ENCODE assay signal across 19 cellular contexts in the genomic region with DNA sequence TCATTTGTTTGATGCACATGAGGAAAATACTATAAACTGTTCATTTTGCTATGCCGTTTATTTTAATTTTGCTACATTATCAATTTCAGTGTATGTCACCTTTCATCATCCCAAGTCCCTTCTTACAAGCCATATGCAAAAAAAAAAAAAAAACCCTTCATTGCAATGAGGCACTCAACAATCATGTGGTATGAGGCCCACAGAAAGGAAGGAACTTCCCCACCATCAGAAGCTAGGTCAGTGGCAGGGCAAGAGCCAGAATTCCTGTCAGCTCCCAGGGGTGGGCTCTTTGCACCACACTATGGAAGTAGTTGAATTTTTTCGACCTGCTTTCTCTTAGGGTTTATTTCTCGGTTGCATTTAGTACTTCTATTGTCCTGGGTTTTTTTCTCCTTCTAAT.
DNase-seq lines count a peak whose midpoint lies in the region; ATAC-seq and TF ChIP-seq lines count a peak whose summit lies in the region.
"Had no signal": no experiment of that assay in that cellular context is flagged by ENCODE, and none has a peak within 500 bp of the region (broad histone marks: within the 10 kb centered on the region; RNA-seq: fewer than 3 reads in every experiment).

No MANE protein-coding gene starts in this region.

- peaks cover 0 to 1% of the 10 kb centered on the region in 2 experiments; a peak in 2 of 4 replicates for H3K4me1 ChIP-seq in SK-N-SH (ENCODE audit: control insufficient read depth in 1 of 2, insufficient read depth in 2 of 2, low read depth in 1 of 2, low read length in 1 of 2)
- peaks cover 2% of the 10 kb centered on the region for H3K4me1 ChIP-seq in ovary (ENCODE audit: insufficient read depth)

- H3K9ac ChIP-seq in SK-N-SH: no peak overlapping the region

- intact Hi-C loops in ovary (cut with DNase I): no loop called here

- no peak overlapping the region for H2AFZ ChIP-seq in SK-N-SH (ENCODE audit: low read depth)

- peak; percentile 47; the same call in 2 of the 3 replicates for ATAC-seq in SK-N-SH treated with all-trans-retinoic acid at 6 μM for 48 hours

- 87% methylated on average over 3 of the region's 3 CpGs for WGBS in SK-N-SH (ENCODE audit: low lambda C conversion rate)
- 67 to 71% (median 69%) methylated on average over 3 of the region's 3 CpGs for WGBS in ovary, 3 donors

- TF ChIP-seq EP300 in SK-N-SH (IDR thresholded peaks at IDR 0.05; ENCODE audit: borderline replicate concordance in 1 of 2, low read depth in 1 of 2, low read length in 1 of 2) (no peak), ovary (IDR thresholded peaks at IDR 0.05) (no peak)

- H3K9me2 ChIP-seq in SK-N-SH: no peaks in the 10 kb centered on the region

- H3K27me3 ChIP-seq in SK-N-SH (ENCODE audit: insufficient read depth) (no peaks in the 10 kb centered on the region), ovary (no peaks in the 10 kb centered on the region)
- H3K27me3 ChIP-seq: SJCRH30 had no signal

- POLR2A ChIA-PET in SK-N-SH (lab: Yijun Ruan, JAX): no interaction called here

- DNase-seq in SK-N-SH (no peak), dermis blood vessel endothelial cell (peak; percentile 89), non-pigmented ciliary epithelial cell (ENCODE audit: low read depth) (peak; percentile 34), ovary (no peak), NCI-H1417 (lab: John Stamatoyannopoulos, UW) (no peak), NCI-H748 treated with DMSO at 0.1 percent for 48 hours (lab: John Stamatoyannopoulos, UW) (no peak)
- no peak for DNase-seq in stimulated activated CD4-positive, alpha-beta T cell treated with anti-CD3 and anti-CD28 coated beads, Interleukin-1b, Interleukin-23, amount 100 ng/mL, for 48 hours
- DNase-seq: Calu3; CD4-positive, CD25-positive, alpha-beta regulatory T cell; HCEC 1CT; NCI-H146; NCI-H2081 treated with DMSO at 0.1 percent for 48 hours; NCI-H2227 treated with DMSO at 0.1 percent for 48 hours; NCI-H524 treated with DMSO at 0.1 percent for 48 hours; OCI-M1; SJCRH30 had no signal

- no peak overlapping the region for H3K4me2 ChIP-seq in SK-N-SH

- CTCF ChIA-PET in SK-N-SH (lab: Yijun Ruan, JAX): interaction anchor here (0.6 to 0.7 kb wide), 2 partner anchors 11 to 383 kb away, joined by 3 to 4 read pairs; no protein-coding TSS in a partner anchor

- H3F3A ChIP-seq in SK-N-SH (replicated peaks; ENCODE audit: insufficient read depth): no peaks in the 10 kb centered on the region

- TF ChIP-seq CTCF in SK-N-SH (IDR thresholded peaks at IDR 0.05) (no peak), ovary (IDR thresholded peaks at IDR 0.05) (no peak)

- no peak overlapping the region for H3K4me3 ChIP-seq in SK-N-SH (ENCODE audit: low read depth in 2 of 2, low read length in 1 of 2)
- no peak overlapping the region for H3K4me3 ChIP-seq in ovary

- no peak for TF ChIP-seq RAD21 in SK-N-SH (IDR thresholded peaks at IDR 0.05; ENCODE audit: low read length)

- H3K36me3 ChIP-seq in SK-N-SH (replicated peaks in 1 of 2; ENCODE audit: control insufficient read depth in 1 of 2, insufficient read depth in 2 of 2, low read length in 1 of 2): no peaks in the 10 kb centered on the region
- H3K36me3 ChIP-seq in ovary: no peaks in the 10 kb centered on the region
- H3K36me3 ChIP-seq: SJCRH30 had no signal

- H3K27ac ChIP-seq in SK-N-SH (ENCODE audit: low read depth in 2 of 2, low read length in 1 of 2): no peak overlapping the region
- no peak overlapping the region for H3K27ac ChIP-seq in ovary
- H3K27ac ChIP-seq: 22Rv1, RWPE1 had no signal

- H3K9me3 ChIP-seq in SK-N-SH (no peaks in the 10 kb centered on the region), ovary (no peaks in the 10 kb centered on the region)
- H3K9me3 ChIP-seq: SJCRH30 had no signal

- no peak for TF ChIP-seq POLR2A in ovary (IDR thresholded peaks at IDR 0.05)

- no peaks in the 10 kb centered on the region for H4K20me1 ChIP-seq in SK-N-SH (ENCODE audit: insufficient read depth)

- H3K79me2 ChIP-seq in SK-N-SH (ENCODE audit: insufficient read depth): no peaks in the 10 kb centered on the region

TF ChIP-seq in SK-N-SH treated with all-trans-retinoic acid at 6 μM for 48 hours, 23 proteins besides CTCF, POLR2A, EP300 and RAD21 (continues in another document):
- TF ChIP-seq, protein P1, sequence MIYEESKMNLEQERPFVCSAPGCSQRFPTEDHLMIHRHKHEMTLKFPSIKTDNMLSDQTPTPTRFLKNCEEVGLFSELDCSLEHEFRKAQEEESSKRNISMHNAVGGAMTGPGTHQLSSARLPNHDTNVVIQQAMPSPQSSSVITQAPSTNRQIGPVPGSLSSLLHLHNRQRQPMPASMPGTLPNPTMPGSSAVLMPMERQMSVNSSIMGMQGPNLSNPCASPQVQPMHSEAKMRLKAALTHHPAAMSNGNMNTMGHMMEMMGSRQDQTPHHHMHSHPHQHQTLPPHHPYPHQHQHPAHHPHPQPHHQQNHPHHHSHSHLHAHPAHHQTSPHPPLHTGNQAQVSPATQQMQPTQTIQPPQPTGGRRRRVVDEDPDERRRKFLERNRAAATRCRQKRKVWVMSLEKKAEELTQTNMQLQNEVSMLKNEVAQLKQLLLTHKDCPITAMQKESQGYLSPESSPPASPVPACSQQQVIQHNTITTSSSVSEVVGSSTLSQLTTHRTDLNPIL (CRISPR knock-in tag; IDR thresholded peaks at IDR 0.05; ENCODE audit: low read depth): no peak
- TF ChIP-seq ZFP30 (CRISPR knock-in tag; IDR thresholded peaks at IDR 0.05) (no peak), ZNF70 (CRISPR knock-in tag; IDR thresholded peaks at IDR 0.05) (no peak), PPARA (CRISPR knock-in tag; IDR thresholded peaks at IDR 0.05; ENCODE audit: borderline replicate concordance) (no peak), CSDC2 (CRISPR knock-in tag; IDR thresholded peaks at IDR 0.05) (no peak), ZNF8 (CRISPR knock-in tag; IDR thresholded peaks at IDR 0.05) (no peak), GLIS3 (CRISPR knock-in tag; IDR thresholded peaks at IDR 0.05) (no peak), SNAI2 (CRISPR knock-in tag; IDR thresholded peaks at IDR 0.05) (no peak)
- TF ChIP-seq, protein P2, sequence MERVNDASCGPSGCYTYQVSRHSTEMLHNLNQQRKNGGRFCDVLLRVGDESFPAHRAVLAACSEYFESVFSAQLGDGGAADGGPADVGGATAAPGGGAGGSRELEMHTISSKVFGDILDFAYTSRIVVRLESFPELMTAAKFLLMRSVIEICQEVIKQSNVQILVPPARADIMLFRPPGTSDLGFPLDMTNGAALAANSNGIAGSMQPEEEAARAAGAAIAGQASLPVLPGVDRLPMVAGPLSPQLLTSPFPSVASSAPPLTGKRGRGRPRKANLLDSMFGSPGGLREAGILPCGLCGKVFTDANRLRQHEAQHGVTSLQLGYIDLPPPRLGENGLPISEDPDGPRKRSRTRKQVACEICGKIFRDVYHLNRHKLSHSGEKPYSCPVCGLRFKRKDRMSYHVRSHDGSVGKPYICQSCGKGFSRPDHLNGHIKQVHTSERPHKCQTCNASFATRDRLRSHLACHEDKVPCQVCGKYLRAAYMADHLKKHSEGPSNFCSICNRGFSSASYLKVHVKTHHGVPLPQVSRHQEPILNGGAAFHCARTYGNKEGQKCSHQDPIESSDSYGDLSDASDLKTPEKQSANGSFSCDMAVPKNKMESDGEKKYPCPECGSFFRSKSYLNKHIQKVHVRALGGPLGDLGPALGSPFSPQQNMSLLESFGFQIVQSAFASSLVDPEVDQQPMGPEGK (CRISPR knock-in tag; IDR thresholded peaks at IDR 0.05; ENCODE audit: borderline replicate concordance): no peak

TF ChIP-seq in SK-N-SH, 30 proteins besides CTCF, POLR2A, EP300 and RAD21:
- TF ChIP-seq NRF1 (IDR thresholded peaks at IDR 0.05; ENCODE audit: low read depth, low read length) (no peak), RFX5 (IDR thresholded peaks at IDR 0.05; ENCODE audit: low read length) (no peak)
TF ChIP-seq in SK-N-SH: peak in this region for 0.

Comparison
In these comparisons a context has a peak if more than half of its experiments do, and no peak if none do; other contexts are left out.
1. DNase-seq: peak in dermis blood vessel endothelial cell (single experiment) and non-pigmented ciliary epithelial cell (single experiment); none in SK-N-SH (single experiment), ovary (0 of 5), NCI-H1417 (0 of 3), stimulated activated CD4-positive, alpha-beta T cell treated with anti-CD3 and anti-CD28 coated beads, Interleukin-1b, Interleukin-23, amount 100 ng/mL, for 48 hours (single experiment) and NCI-H748 treated with DMSO at 0.1 percent for 48 hours (single experiment).